In genomic region chr1:26203642-26204318, GRCh38 we compare ENCODE assay signal across 1 cellular context.
TF ChIP-seq lines count a peak whose summit lies in the region.

No MANE protein-coding gene starts in this region.

TF ChIP-seq in HEK293, 187 proteins besides CTCF, POLR2A, EP300 and RAD21:
- TF ChIP-seq ZIC2 (tag by site-specific recombination; IDR thresholded peaks at IDR 0.05) (peak; percentile 34), HOXA7 (CRISPR knock-in tag; IDR thresholded peaks at IDR 0.05; ENCODE audit: borderline replicate concordance) (no peak), ZBTB48 (tag by site-specific recombination; IDR thresholded peaks at IDR 0.05) (peak; percentile 63; the same call in 1 of the 2 replicates), ZNF514 (tag by site-specific recombination; IDR thresholded peaks at IDR 0.05) (no peak), ZFP37 (tag by site-specific recombination; IDR thresholded peaks at IDR 0.05) (no peak)
